ENCODE assay signal across 8 cellular contexts in the genomic region with DNA sequence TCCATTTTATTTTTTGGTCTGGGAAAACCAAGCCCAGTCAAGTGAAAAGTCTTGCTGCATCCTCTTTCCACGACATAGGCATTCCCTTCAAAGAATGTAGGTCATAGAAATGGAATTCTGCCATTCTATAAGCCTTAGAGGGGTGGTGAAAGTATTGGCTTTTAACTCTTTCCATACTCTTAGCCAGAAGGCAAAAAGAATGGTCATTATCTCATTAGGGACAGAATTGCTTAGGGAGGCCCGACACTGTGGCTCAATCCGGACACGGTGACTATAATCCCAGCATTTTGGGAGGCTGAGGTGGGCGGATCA. TPM values are rescaled to one million over a fixed set of nuclear protein-coding genes. Genes with fewer than 3 reads are reported as not detected.
DNase-seq lines count a peak whose midpoint lies in the region; ATAC-seq lines count a peak whose summit lies in the region.

No MANE protein-coding gene starts in this region.

- H3K4me1 Mint-ChIP-seq in IgD-negative memory B cell: peaks cover 30 to 35% (median 32%) of the 10 kb centered on the region in 3 donors
- peaks cover 40 to 66% (median 55%) of the 10 kb centered on the region in 7 donors for H3K4me1 Mint-ChIP-seq in naive thymus-derived CD4-positive, alpha-beta T cell

- H3K27me3 ChIP-seq in ACC112 (ENCODE audit: insufficient read depth, low read length): no peaks in the 10 kb centered on the region
- H3K27me3 ChIP-seq in naive thymus-derived CD4-positive, alpha-beta T cell (ENCODE audit: control insufficient read depth in 2 of 2, insufficient read depth in 2 of 2, low read length in 2 of 2): no peaks in the 10 kb centered on the region

- peak overlapping the region in 3 of 4 donors; percentile 70 to 92 (median 79) for H3K4me3 Mint-ChIP-seq in IgD-negative memory B cell
- peak overlapping the region in 8 of 10 donors; percentile 82 to 98 (median 86) for H3K4me3 Mint-ChIP-seq in naive thymus-derived CD4-positive, alpha-beta T cell

- no peaks in the 10 kb centered on the region for H3K36me3 ChIP-seq in ACC112 (ENCODE audit: insufficient read depth, low read length)
- H3K36me3 ChIP-seq in naive thymus-derived CD4-positive, alpha-beta T cell (ENCODE audit: control insufficient read depth in 2 of 3, insufficient read depth in 3 of 3, low read length in 3 of 3): no peaks in the 10 kb centered on the region

- H3K27me3 Mint-ChIP-seq in IgD-negative memory B cell: peaks cover 2% of the 10 kb centered on the region
- no peaks in the 10 kb centered on the region for H3K27me3 Mint-ChIP-seq in naive thymus-derived CD4-positive, alpha-beta T cell

- no peak for ATAC-seq in naive thymus-derived CD4-positive, alpha-beta T cell
- ATAC-seq in GM19035 (IDR thresholded peaks at IDR 0.05; ENCODE audit: unreplicated experiment) (no peak), HG03354 (IDR thresholded peaks at IDR 0.05; ENCODE audit: poor library complexity, severe bottlenecking, unreplicated experiment) (no peak)

- H2AFZ ChIP-seq in ACC112 (ENCODE audit: low read length, unreplicated experiment): peak overlapping the region; percentile 7

- H3K4me3 ChIP-seq in ACC112 (ENCODE audit: low read depth, low read length): peak overlapping the region; percentile 67
- peak overlapping the region; percentile 58 for H3K4me3 ChIP-seq in naive thymus-derived CD4-positive, alpha-beta T cell (ENCODE audit: low read length)

- peak overlapping the region in 2 of 3 donors; percentile 63 to 83 for H3K27ac Mint-ChIP-seq in IgD-negative memory B cell
- peak overlapping the region in 7 of 9 donors; percentile 78 to 100 (median 91) for H3K27ac Mint-ChIP-seq in naive thymus-derived CD4-positive, alpha-beta T cell

- H3K27ac ChIP-seq in ACC112 (ENCODE audit: low read depth, low read length) (peak overlapping the region; percentile 84), caudate nucleus (ENCODE audit: low read depth, low read length) (peak overlapping the region; percentile 83)
- H3K27ac ChIP-seq in naive thymus-derived CD4-positive, alpha-beta T cell (ENCODE audit: low read depth, low read length): peak overlapping the region; percentile 69

- intact Hi-C loops in naive thymus-derived CD4-positive, alpha-beta T cell (cut with micrococcal nuclease): loop anchor here (1.0 to 5.0 kb wide), 11 partner anchors 7 to 173 kb away; a partner anchor contains a TSS

- H3K36me3 Mint-ChIP-seq in IgD-negative memory B cell: no peaks in the 10 kb centered on the region
- no peaks in the 10 kb centered on the region for H3K36me3 Mint-ChIP-seq in naive thymus-derived CD4-positive, alpha-beta T cell

- no peaks in the 10 kb centered on the region for H3K9me3 ChIP-seq in naive thymus-derived CD4-positive, alpha-beta T cell (ENCODE audit: control insufficient read depth in 2 of 3, low read length in 3 of 3)

- peaks cover 50% of the 10 kb centered on the region for H3K4me1 ChIP-seq in ACC112 (ENCODE audit: control insufficient read depth, insufficient read depth, low read length, unreplicated experiment)
- peaks cover 45 to 49% of the 10 kb centered on the region in 2 donors for H3K4me1 ChIP-seq in naive thymus-derived CD4-positive, alpha-beta T cell (ENCODE audit: control insufficient read depth in 2 of 2, insufficient read depth in 2 of 2, low read length in 2 of 2)

- H3K79me2 ChIP-seq in ACC112 (ENCODE audit: control insufficient read depth, insufficient read depth, low read length, unreplicated experiment): no peaks in the 10 kb centered on the region

- H3K9me3 Mint-ChIP-seq in IgD-negative memory B cell: no peaks in the 10 kb centered on the region
- H3K9me3 Mint-ChIP-seq in naive thymus-derived CD4-positive, alpha-beta T cell: no peaks in the 10 kb centered on the region

- POLR2A ChIA-PET in naive thymus-derived CD4-positive, alpha-beta T cell (lab: Charles Lee): interaction anchor here (0.6 to 9.0 kb wide), 15 partner anchors 9 to 1852 kb away, joined by 3 to 291 read pairs (median 6); a partner anchor contains a TSS

- DNase-seq in caudate nucleus (lab: John Stamatoyannopoulos, UW): no peak
- no peak for DNase-seq in naive thymus-derived CD4-positive, alpha-beta T cell
- DNase-seq in activated effector memory CD4-positive, alpha-beta T cell treated with Interleukin-2 at 50 U/mL for 16 hours: no peak
- no peak for DNase-seq in NCI-H345 treated with DMSO at 0.1 percent for 48 hours (lab: John Stamatoyannopoulos, UW; ENCODE audit: unreplicated experiment)

- CTCF ChIA-PET in naive thymus-derived CD4-positive, alpha-beta T cell (lab: Charles Lee): interaction anchor here (0.6 to 7.3 kb wide), 24 partner anchors 9 to 241 kb away, joined by 3 to 134 read pairs (median 12); a partner anchor contains a TSS

RNA-seq across cellular contexts. Expression of a gene that starts 7.9 kb away (rescaled TPM):
- 10.1 TPM for polyA plus RNA-seq in IgD-negative memory B cell
- total RNA-seq in naive thymus-derived CD4-positive, alpha-beta T cell: 100 to 1,000 TPM in 4 of 5 experiments, 10 to 100 TPM in 1; 97.0 to 145 (median 113) TPM
- polyA plus RNA-seq in naive thymus-derived CD4-positive, alpha-beta T cell: 10 to 100 TPM in 1 of 2 donors, 1 to 10 TPM in 1; 8.0 to 11.3 TPM

RNA-seq across cellular contexts. Expression of a gene that starts 13.5 kb away (rescaled TPM):
- polyA plus RNA-seq in IgD-negative memory B cell: 3.6 TPM
- total RNA-seq in naive thymus-derived CD4-positive, alpha-beta T cell: 10 to 100 TPM in 4 of 5 experiments, 1 to 10 TPM in 1; 3.6 to 34.2 (median 17.3) TPM
- 10 to 100 TPM in 1 of 2 donors, 1 to 10 TPM in 1; 4.7 to 11.2 TPM for polyA plus RNA-seq in naive thymus-derived CD4-positive, alpha-beta T cell

RNA-seq across cellular contexts. Expression of a gene that starts 26.4 kb away (rescaled TPM):
- 49.9 TPM for polyA plus RNA-seq in IgD-negative memory B cell
- 100 to 1,000 TPM in 4 of 5 experiments, 10 to 100 TPM in 1; 93.4 to 160 (median 144) TPM for total RNA-seq in naive thymus-derived CD4-positive, alpha-beta T cell
- 10 to 100 TPM; 43.5 to 51.5 TPM for polyA plus RNA-seq in naive thymus-derived CD4-positive, alpha-beta T cell

RNA-seq across cellular contexts. Expression of a gene that starts 51.2 kb away (rescaled TPM):
- polyA plus RNA-seq in IgD-negative memory B cell: 4.6 TPM
- 10 to 100 TPM in 4 of 5 experiments, 1 to 10 TPM in 1; 3.2 to 55.9 (median 48.4) TPM for total RNA-seq in naive thymus-derived CD4-positive, alpha-beta T cell
- 10 to 100 TPM; 17.7 to 26.2 TPM for polyA plus RNA-seq in naive thymus-derived CD4-positive, alpha-beta T cell

RNA-seq across cellular contexts. Expression of a gene that starts 59.7 kb away (rescaled TPM):
- polyA plus RNA-seq in IgD-negative memory B cell: 51.9 TPM
- total RNA-seq in naive thymus-derived CD4-positive, alpha-beta T cell: 100 to 1,000 TPM in 1 of 5 experiments, 10 to 100 TPM in 4; 82.9 to 103 (median 91.4) TPM
- 10 to 100 TPM; 46.7 to 62.7 TPM for polyA plus RNA-seq in naive thymus-derived CD4-positive, alpha-beta T cell
